14 cellular contexts compared by ENCODE assay signal in genomic region chr11:74710291-74710938, GRCh38. TPM values are rescaled to one million over a fixed set of nuclear protein-coding genes. Genes with fewer than 3 reads are reported as not detected.
DNase-seq lines count a peak whose midpoint lies in the region; TF ChIP-seq lines count a peak whose summit lies in the region.
"Had no signal": no experiment of that assay in that cellular context is flagged by ENCODE, and none has a peak within 500 bp of the region (broad histone marks: within the 10 kb centered on the region; RNA-seq: fewer than 3 reads in every experiment).

No MANE protein-coding gene starts in this region.

- TF ChIP-seq CTCF in endothelial cell (IDR thresholded peaks at IDR 0.05; ENCODE audit: unreplicated experiment): no peak
- no peak for TF ChIP-seq CTCF in type B pancreatic cell (conservative IDR thresholded peaks at IDR 0.05)
- TF ChIP-seq CTCF in Caco-2 (IDR thresholded peaks at IDR 0.05; ENCODE audit: insufficient read depth in 1 of 2, low read depth in 1 of 2, low read length in 1 of 2, severe bottlenecking in 1 of 2, unreplicated experiment in 1 of 2): no peak
- TF ChIP-seq CTCF in CD14-positive monocyte (IDR thresholded peaks at IDR 0.05): no peak

- H2AFZ ChIP-seq in mesenchymal stem cell (ENCODE audit: low read depth, low read length): no peak overlapping the region

- H3K27me3 ChIP-seq in mesenchymal stem cell (ENCODE audit: control insufficient read depth in 1 of 2, insufficient read depth in 1 of 2, low read length in 2 of 2) (peaks cover 10 to 24% of the 10 kb centered on the region in 2 experiments), Caco-2 (replicated peaks; ENCODE audit: control insufficient read depth, insufficient read depth, low read length) (no peaks in the 10 kb centered on the region)
- H3K27me3 ChIP-seq: SJSA1 had no signal

- no peak overlapping the region for H3K27ac ChIP-seq in mesenchymal stem cell (ENCODE audit: low read length, poor library complexity, severe bottlenecking)
- H3K27ac ChIP-seq: 22Rv1, SJSA1 had no signal

- H3K4me1 Mint-ChIP-seq in endothelial cell (ENCODE audit: unreplicated experiment) (peaks cover 18% of the 10 kb centered on the region), type B pancreatic cell (ENCODE audit: unreplicated experiment) (peaks cover 26% of the 10 kb centered on the region), Caco-2 (ENCODE audit: low read depth, unreplicated experiment) (peaks cover 7% of the 10 kb centered on the region), CD14-positive monocyte (no peaks in the 10 kb centered on the region)
- H3K4me1 Mint-ChIP-seq: activated B cell treated with CpG ODN at 0.5 μM for 24 hours had no signal

- H3K14ac ChIP-seq in mesenchymal stem cell (ENCODE audit: low read length in 2 of 2): no peak overlapping the region

- H3K27me3 Mint-ChIP-seq in endothelial cell (ENCODE audit: unreplicated experiment) (peaks cover 11% of the 10 kb centered on the region), type B pancreatic cell (peaks cover 3% of the 10 kb centered on the region), Caco-2 (ENCODE audit: insufficient read depth, unreplicated experiment) (no peaks in the 10 kb centered on the region), CD14-positive monocyte (ENCODE audit: low read depth in 3 of 3) (peaks cover 0 to 2% (median 1%) of the 10 kb centered on the region in 3 donors)

- no peak overlapping the region for H3K23ac ChIP-seq in mesenchymal stem cell (ENCODE audit: low read length in 2 of 2)

- no peak overlapping the region for H2AK5ac ChIP-seq in mesenchymal stem cell (ENCODE audit: low read length, severe bottlenecking)

- H2BK120ac ChIP-seq in mesenchymal stem cell (ENCODE audit: low read depth, low read length): no peak overlapping the region

- no peaks in the 10 kb centered on the region for H3K9me3 ChIP-seq in mesenchymal stem cell (ENCODE audit: control insufficient read depth, low read length)
- H3K9me3 ChIP-seq in Caco-2: no peaks in the 10 kb centered on the region
- H3K9me3 ChIP-seq: SJSA1 had no signal

- H3K4me1 ChIP-seq in mesenchymal stem cell (ENCODE audit: control insufficient read depth, insufficient read depth, low read depth, low read length) (peaks cover 4% of the 10 kb centered on the region), Caco-2 (0 out of 2 replicates have a peak, but pooled peaks cover 3% of the 10 kb centered on the region)
- H3K4me1 ChIP-seq: SJSA1 had no signal

- POLR2A ChIA-PET in Caco-2 (lab: Charles Lee): no interaction called here

- no TSS peak for BruUV-seq in Caco-2 (replicated peaks; lab: Mats Ljungman, UMichigan)

- WGBS in mesenchymal stem cell: 70% methylated on average over 8 of the region's 8 CpGs

- no peak overlapping the region for H3K4me2 ChIP-seq in mesenchymal stem cell (ENCODE audit: low read length, poor library complexity, severe bottlenecking)

- CTCF ChIA-PET in Caco-2 (lab: Charles Lee): interaction anchor here (0.6 to 1.6 kb wide), 5 partner anchors 8 to 537 kb away, joined by 3 to 17 read pairs (median 3); no protein-coding TSS in a partner anchor

- H3K36me3 ChIP-seq in mesenchymal stem cell (ENCODE audit: control insufficient read depth in 1 of 2, insufficient read depth in 2 of 2, low read depth in 1 of 2, low read length in 2 of 2): no peaks in the 10 kb centered on the region
- no peaks in the 10 kb centered on the region for H3K36me3 ChIP-seq in Caco-2 (ENCODE audit: control insufficient read depth, insufficient read depth, low read length)
- H3K36me3 ChIP-seq: SJSA1 had no signal

- no peak overlapping the region for H3K18ac ChIP-seq in mesenchymal stem cell (ENCODE audit: low read depth in 1 of 2, low read length in 2 of 2)

- no peaks in the 10 kb centered on the region for H3K9me3 Mint-ChIP-seq in endothelial cell (ENCODE audit: unreplicated experiment)
- no peaks in the 10 kb centered on the region for H3K9me3 Mint-ChIP-seq in type B pancreatic cell
- H3K9me3 Mint-ChIP-seq in Caco-2 (ENCODE audit: unreplicated experiment): no peaks in the 10 kb centered on the region
- H3K9me3 Mint-ChIP-seq in CD14-positive monocyte: no peaks in the 10 kb centered on the region
- H3K9me3 Mint-ChIP-seq: activated B cell treated with CpG ODN at 0.5 μM for 24 hours had no signal

- peak overlapping the region; percentile 12 for H3K9ac ChIP-seq in mesenchymal stem cell (ENCODE audit: low read length)

- no peaks in the 10 kb centered on the region for H3K79me1 ChIP-seq in mesenchymal stem cell (replicated peaks; ENCODE audit: low read length, poor library complexity, severe bottlenecking)

- no peak overlapping the region for H2BK12ac ChIP-seq in mesenchymal stem cell (ENCODE audit: low read length in 2 of 2)

- H2BK5ac ChIP-seq in mesenchymal stem cell (ENCODE audit: low read depth, low read length, poor library complexity, severe bottlenecking): no peak overlapping the region

- intact Hi-C loops in Caco-2 (cut with micrococcal nuclease; ENCODE audit: unreplicated experiment) (no loop called here), CD14-positive monocyte (cut with micrococcal nuclease) (no loop called here)

- no peak overlapping the region for H3K4me3 Mint-ChIP-seq in endothelial cell (ENCODE audit: unreplicated experiment)
- H3K4me3 Mint-ChIP-seq in type B pancreatic cell: peak overlapping the region; percentile 32
- no peak overlapping the region for H3K4me3 Mint-ChIP-seq in Caco-2 (ENCODE audit: unreplicated experiment)
- peak overlapping the region in 1 of 2 donors; percentile 28 for H3K4me3 Mint-ChIP-seq in CD14-positive monocyte
- H3K4me3 Mint-ChIP-seq: activated B cell treated with CpG ODN at 0.5 μM for 24 hours had no signal

- H2BK15ac ChIP-seq in mesenchymal stem cell (ENCODE audit: low read depth, poor library complexity, severe bottlenecking): no peak overlapping the region

- peak overlapping the region; percentile 67 for H3K27ac Mint-ChIP-seq in endothelial cell (ENCODE audit: unreplicated experiment)
- H3K27ac Mint-ChIP-seq in type B pancreatic cell: peak overlapping the region; percentile 43
- H3K27ac Mint-ChIP-seq in Caco-2 (ENCODE audit: unreplicated experiment): no peak overlapping the region
- H3K27ac Mint-ChIP-seq in CD14-positive monocyte: no peak overlapping the region
- H3K27ac Mint-ChIP-seq: activated B cell treated with CpG ODN at 0.5 μM for 24 hours had no signal

- no peak overlapping the region for H3K4ac ChIP-seq in mesenchymal stem cell (ENCODE audit: low read depth in 1 of 2, low read length in 2 of 2)

- DNase-seq in NCI-H82 (lab: John Stamatoyannopoulos, UW) (peak; percentile 48), NCI-H82 treated with DMSO at 0.1 percent for 48 hours (lab: John Stamatoyannopoulos, UW; ENCODE audit: unreplicated experiment) (no peak), endothelial cell (ENCODE audit: low spot score) (no peak), mesenchymal stem cell (peak; percentile 25), type B pancreatic cell (ENCODE audit: extremely low spot score, unreplicated experiment) (no peak), Caco-2 (no peak), CD14-positive monocyte (ENCODE audit: low spot score) (no peak)
- DNase-seq in effector CD4-positive, alpha-beta T cell: no peak
- DNase-seq: activated B cell treated with CpG ODN at 0.5 μM for 24 hours, MV-4-11, NCI-H774 had no signal

- H3K36me3 Mint-ChIP-seq in endothelial cell (ENCODE audit: low read depth, unreplicated experiment): peaks cover 3% of the 10 kb centered on the region
- H3K36me3 Mint-ChIP-seq in type B pancreatic cell: no peaks in the 10 kb centered on the region
- H3K36me3 Mint-ChIP-seq in Caco-2 (ENCODE audit: insufficient read depth, unreplicated experiment): no peaks in the 10 kb centered on the region
- no peaks in the 10 kb centered on the region for H3K36me3 Mint-ChIP-seq in CD14-positive monocyte

- H3K4me3 ChIP-seq in mesenchymal stem cell (ENCODE audit: insufficient read depth in 1 of 2, low read depth in 1 of 2, low read length in 2 of 2) (no peak overlapping the region), Caco-2 (ENCODE audit: low read depth, low read length) (no peak overlapping the region)
- H3K4me3 ChIP-seq: SJSA1 had no signal

- H4K8ac ChIP-seq in mesenchymal stem cell (ENCODE audit: low read length): no peak overlapping the region

- no peak overlapping the region for H4K91ac ChIP-seq in mesenchymal stem cell (ENCODE audit: low read length)

RNA-seq across cellular contexts. Expression of gene CHRDL2, which starts 20.8 kb away (rescaled TPM):
- total RNA-seq in endothelial cell (ENCODE audit: unreplicated experiment) (0.21 TPM), type B pancreatic cell (ENCODE audit: low replicate concordance) (1.4 TPM in 1 of 2 replicates, not detected in the other), Caco-2 (2022) (2.5 and 3.4 TPM in 2 replicates)
- polyA plus RNA-seq in mesenchymal stem cell (2013, experiment 1 of 2): not detected
- polyA plus RNA-seq in mesenchymal stem cell (2013, experiment 2 of 2): not detected
- polyA plus RNA-seq in CD14-positive monocyte: not detected
- total RNA-seq: activated B cell treated with CpG ODN at 0.5 μM for 24 hours, SJSA1, subcutaneous adipose tissue had no signal

RNA-seq across cellular contexts. Expression of gene RNF169, which starts 38.2 kb away (rescaled TPM):
- total RNA-seq in endothelial cell (ENCODE audit: unreplicated experiment): 16.8 TPM
- polyA plus RNA-seq in mesenchymal stem cell (2013, experiment 1 of 2): 5.2 TPM
- polyA plus RNA-seq in mesenchymal stem cell (2013, experiment 2 of 2): 5.0 TPM
- total RNA-seq in type B pancreatic cell (ENCODE audit: low replicate concordance): 16.8 and 18.8 TPM in 2 replicates
- total RNA-seq in Caco-2 (2022): 28.0 and 28.7 TPM in 2 replicates
- 1 to 10 TPM; 1.4 to 2.0 TPM for polyA plus RNA-seq in CD14-positive monocyte

Comparison
In these comparisons a context has a peak if more than half of its experiments do, and no peak if none do; other contexts are left out.
1. DNase-seq: peak in NCI-H82 (single experiment) and mesenchymal stem cell (single experiment); none in NCI-H82 treated with DMSO at 0.1 percent for 48 hours (single experiment), endothelial cell (single experiment), type B pancreatic cell (single experiment), Caco-2 (0 of 2), CD14-positive monocyte (single experiment) and effector CD4-positive, alpha-beta T cell (single experiment).
2. H3K27ac Mint-ChIP-seq: peak in endothelial cell (single experiment) and type B pancreatic cell (single experiment); none in Caco-2 (single experiment) and CD14-positive monocyte (0 of 7).